In genomic region chr18:26225915-26226228, GRCh38 we compare ENCODE assay signal across 8 cellular contexts. TPM values are rescaled to one million over a fixed set of nuclear protein-coding genes. Genes with fewer than 3 reads are reported as not detected.
A peak's percentile ranks its signal among the peaks of the same experiment; 100 is the strongest.
DNase-seq lines count a peak whose midpoint lies in the region; ATAC-seq and TF ChIP-seq lines count a peak whose summit lies in the region.

No MANE protein-coding gene starts in this region.

- H3K4me1 ChIP-seq in adrenal gland (replicated peaks in 1 of 2) (peaks cover 6 to 21% of the 10 kb centered on the region in 2 donors), liver (ENCODE audit: control insufficient read depth in 4 of 4, insufficient read depth in 4 of 4, low read length in 3 of 4) (peaks cover 0 to 15% (median 6%) of the 10 kb centered on the region in 4 donors), thymus (ENCODE audit: control insufficient read depth, insufficient read depth, low read length) (peaks cover 8% of the 10 kb centered on the region)

- no peak for DNase-seq in activated CD8-positive, alpha-beta memory T cell treated with anti-CD3 and anti-CD28 coated beads, Interleukin-2, amount 10 ng/mL, durations not matched to agents 7 days and 5 days
- DNase-seq in activated CD8-positive, alpha-beta memory T cell treated with anti-CD3 and anti-CD28 coated beads for 24 hours = no peak
- no peak for DNase-seq in adrenal gland
- no peak for DNase-seq in NCI-H82 treated with DMSO at 0.1 percent for 48 hours (lab: John Stamatoyannopoulos, UW; ENCODE audit: unreplicated experiment)
- no peak for DNase-seq in nucleus accumbens (lab: John Stamatoyannopoulos, UW)

- no peak for ATAC-seq in activated CD8-positive, alpha-beta memory T cell treated with anti-CD3 and anti-CD28 coated beads, Interleukin-2, amount 10 ng/mL, durations not matched to agents 7 days and 5 days
- ATAC-seq in HG02840 (IDR thresholded peaks at IDR 0.05; ENCODE audit: low FRiP score, unreplicated experiment) = no peak

- 6 to 11% (median 9%) methylated on average over 8 of the region's 8 CpGs for WGBS in adrenal gland, 4 donors
- WGBS in liver = 28% methylated on average over 8 of the region's 8 CpGs
- 18% methylated on average over 8 of the region's 8 CpGs for WGBS in thymus

- intact Hi-C loops in adrenal gland (cut with DNase I) = no loop called here

- H3K4me3 Mint-ChIP-seq in activated CD8-positive, alpha-beta memory T cell treated with anti-CD3 and anti-CD28 coated beads, Interleukin-2, amount 10 ng/mL, durations not matched to agents 7 days and 5 days = peak overlapping the region; percentile 86

- TF ChIP-seq RAD21 in liver (IDR thresholded peaks at IDR 0.05) = no peak

- no peaks in the 10 kb centered on the region for H3K9me3 Mint-ChIP-seq in activated CD8-positive, alpha-beta memory T cell treated with anti-CD3 and anti-CD28 coated beads, Interleukin-2, amount 10 ng/mL, durations not matched to agents 7 days and 5 days (ENCODE audit: low read depth)

- H3K27me3 Mint-ChIP-seq in activated CD8-positive, alpha-beta memory T cell treated with anti-CD3 and anti-CD28 coated beads, Interleukin-2, amount 10 ng/mL, durations not matched to agents 7 days and 5 days = peaks cover 11% of the 10 kb centered on the region

- H3K27me3 ChIP-seq in adrenal gland (no peaks in the 10 kb centered on the region), liver (ENCODE audit: control insufficient read depth in 4 of 4, insufficient read depth in 4 of 4, low read length in 3 of 4) (peaks cover 0 to 4% (median 2%) of the 10 kb centered on the region in 4 donors), thymus (ENCODE audit: control insufficient read depth, insufficient read depth) (no peaks in the 10 kb centered on the region)

- no peaks in the 10 kb centered on the region for H3K9me3 ChIP-seq in adrenal gland (replicated peaks in 1 of 3)
- H3K9me3 ChIP-seq in liver (ENCODE audit: control insufficient read depth in 4 of 4, low read length in 3 of 4) = no peaks in the 10 kb centered on the region
- H3K9me3 ChIP-seq in thymus (ENCODE audit: control insufficient read depth) = no peaks in the 10 kb centered on the region

- peak overlapping the region in 3 of 4 donors; percentile 58 to 95 (median 71) for H3K4me3 ChIP-seq in adrenal gland
- H3K4me3 ChIP-seq in liver (ENCODE audit: low read depth in 1 of 3, low read length in 3 of 3) = peak overlapping the region in 2 of 3 donors; percentile 70 to 77
- H3K4me3 ChIP-seq in thymus (ENCODE audit: low read length) = peak overlapping the region; percentile 85

- peak overlapping the region; percentile 90 for H3K27ac Mint-ChIP-seq in activated CD8-positive, alpha-beta memory T cell treated with anti-CD3 and anti-CD28 coated beads, Interleukin-2, amount 10 ng/mL, durations not matched to agents 7 days and 5 days

- peak overlapping the region in 1 of 2 donors; percentile 7 for H3K9ac ChIP-seq in liver (ENCODE audit: low read depth in 1 of 2, low read length in 2 of 2)

- peak overlapping the region in 4 of 5 donors; percentile 69 to 82 (median 75) for H3K27ac ChIP-seq in adrenal gland
- no peak overlapping the region for H3K27ac ChIP-seq in liver (ENCODE audit: low read depth in 1 of 2, low read length in 2 of 2)
- H3K27ac ChIP-seq in thymus (ENCODE audit: low read depth) = peak overlapping the region; percentile 18

- no peaks in the 10 kb centered on the region for H3K36me3 ChIP-seq in adrenal gland (replicated peaks in 1 of 2)
- H3K36me3 ChIP-seq in liver (ENCODE audit: control insufficient read depth in 4 of 4, insufficient read depth in 3 of 4, low read depth in 1 of 4, low read length in 3 of 4) = no peaks in the 10 kb centered on the region
- H3K36me3 ChIP-seq in thymus (ENCODE audit: control insufficient read depth, insufficient read depth) = no peaks in the 10 kb centered on the region

- CTCF ChIA-PET in activated CD8-positive, alpha-beta memory T cell treated with anti-CD3 and anti-CD28 coated beads, Interleukin-2, amount 10 ng/mL, durations not matched to agents 7 days and 5 days (lab: Charles Lee) = interaction anchor here (1.5 kb wide), 1 partner anchor 9 kb away, joined by 4 read pairs; no protein-coding TSS in a partner anchor

- peaks cover 27% of the 10 kb centered on the region for H3K4me1 Mint-ChIP-seq in activated CD8-positive, alpha-beta memory T cell treated with anti-CD3 and anti-CD28 coated beads, Interleukin-2, amount 10 ng/mL, durations not matched to agents 7 days and 5 days

- TF ChIP-seq CTCF in adrenal gland (IDR thresholded peaks at IDR 0.05) (peak in 1 of 6 experiments; percentile 6), liver (IDR thresholded peaks at IDR 0.05; ENCODE audit: low read depth, low read length, missing input control) (no peak)

- no peak for TF ChIP-seq POLR2A in adrenal gland (IDR thresholded peaks at IDR 0.05)

- peaks cover 3% of the 10 kb centered on the region for H3K36me3 Mint-ChIP-seq in activated CD8-positive, alpha-beta memory T cell treated with anti-CD3 and anti-CD28 coated beads, Interleukin-2, amount 10 ng/mL, durations not matched to agents 7 days and 5 days

TF ChIP-seq in liver, 16 proteins besides CTCF, POLR2A, EP300 and RAD21:
- TF ChIP-seq REST (IDR thresholded peaks at IDR 0.05) = no peak
- no peak for TF ChIP-seq MAX (IDR thresholded peaks at IDR 0.05)
- TF ChIP-seq EGR1 (IDR thresholded peaks at IDR 0.05; ENCODE audit: low read depth in 2 of 2) = no peak
- no peak for TF ChIP-seq NR2F2 (IDR thresholded peaks at IDR 0.05)
- no peak for TF ChIP-seq HNF4G (IDR thresholded peaks at IDR 0.05)
- no peak for TF ChIP-seq RXRA (IDR thresholded peaks at IDR 0.05)
- no peak for TF ChIP-seq GABPA (IDR thresholded peaks at IDR 0.05 in 1 of 2, conservative IDR thresholded peaks at IDR 0.05 in 1 of 2)
- no peak for TF ChIP-seq TAF1 (conservative IDR thresholded peaks at IDR 0.05)
- TF ChIP-seq HNF4A (conservative IDR thresholded peaks at IDR 0.05) = no peak
- no peak for TF ChIP-seq ZBTB33 (IDR thresholded peaks at IDR 0.05)

RNA-seq across cellular contexts. Expression of gene TAF4B, which starts 0.4 kb away (rescaled TPM):
- total RNA-seq in activated CD8-positive, alpha-beta memory T cell treated with anti-CD3 and anti-CD28 coated beads, Interleukin-2, amount 10 ng/mL, durations not matched to agents 7 days and 5 days = 1 to 10 TPM; 6.9 to 9.3 TPM
- total RNA-seq in adrenal gland (10 to 100 TPM in 2 of 8 donors, 1 to 10 TPM in 6; 3.4 to 15.7 (median 7.3) TPM), liver (1 to 10 TPM in 1 of 2 donors, under 1 TPM in 1; 0.42 to 4.3 TPM)
- polyA plus RNA-seq in adrenal gland (1 to 10 TPM; 2.2 to 5.7 (median 2.7) TPM), liver (under 1 TPM; 0.10 to 0.18 TPM), thymus (6.8 TPM)

Comparison
In these comparisons a context has a peak if more than half of its experiments do, and no peak if none do; other contexts are left out.
1. H3K27ac ChIP-seq: peak in adrenal gland (4 of 5) and thymus (single experiment); none in liver (0 of 2).
2. Peak in every context shown above with its lines, with median percentiles within 50 percentile points of each other: H3K4me3 ChIP-seq.